ENCODE assay signal across 11 cellular contexts in genomic region chr1:164562947-164563346, GRCh38. TPM values are rescaled to one million over a fixed set of nuclear protein-coding genes. Genes with fewer than 3 reads are reported as not detected.
DNase-seq lines count a peak whose midpoint lies in the region; ATAC-seq and TF ChIP-seq lines count a peak whose summit lies in the region.
"Had no signal": no experiment of that assay in that cellular context is flagged by ENCODE, and none has a peak within 500 bp of the region (broad histone marks: within the 10 kb centered on the region; RNA-seq: fewer than 3 reads in every experiment).

No MANE protein-coding gene starts in this region.

- TF ChIP-seq CTCF in left ventricle myocardium inferior (IDR thresholded peaks at IDR 0.05; ENCODE audit: borderline replicate concordance) (no peak), esophagus squamous epithelium (IDR thresholded peaks at IDR 0.05) (no peak), neural progenitor cell (IDR thresholded peaks at IDR 0.05) (no peak)

- H3K27ac ChIP-seq in left ventricle myocardium inferior (replicated peaks) (peak overlapping the region; percentile 85), esophagus squamous epithelium (peak overlapping the region; percentile 41 to 90 (median 86)), neural progenitor cell (peak overlapping the region; percentile 18)
- H3K27ac ChIP-seq: C4-2B had no signal

- H3K9me3 ChIP-seq in left ventricle myocardium inferior (replicated peaks) (no peaks in the 10 kb centered on the region), esophagus squamous epithelium (no peaks in the 10 kb centered on the region), neural progenitor cell (ENCODE audit: low read depth) (no peaks in the 10 kb centered on the region)

- H3F3A ChIP-seq in neural progenitor cell (ENCODE audit: low read depth): peaks cover 22% of the 10 kb centered on the region

- H3K4me2 ChIP-seq in neural progenitor cell: peak overlapping the region; percentile 93

- H3K4me1 Mint-ChIP-seq in neural progenitor cell: peaks cover 57% of the 10 kb centered on the region

- peaks cover 83% of the 10 kb centered on the region for H3K79me2 ChIP-seq in neural progenitor cell (ENCODE audit: low read depth)

- peak overlapping the region; percentile 100 for H3K4me3 Mint-ChIP-seq in neural progenitor cell

- intact Hi-C loops in left ventricle myocardium inferior (cut with micrococcal nuclease): loop anchor here (10.0 kb wide), 1 partner anchor 222 kb away; no protein-coding TSS in a partner anchor
- intact Hi-C loops in Right ventricle myocardium inferior (cut with DNase I): loop anchor here (2.0 to 5.0 kb wide), 3 partner anchors 49 to 224 kb away; no protein-coding TSS in a partner anchor
- intact Hi-C loops in esophagus squamous epithelium (cut with DNase I): loop anchor here (10.0 kb wide), 1 partner anchor 222 kb away; no protein-coding TSS in a partner anchor

- H3K36me3 ChIP-seq in left ventricle myocardium inferior (no peaks in the 10 kb centered on the region), esophagus squamous epithelium (no peaks in the 10 kb centered on the region), neural progenitor cell (no peaks in the 10 kb centered on the region)

- H3K4me1 ChIP-seq in left ventricle myocardium inferior (peaks cover 57% of the 10 kb centered on the region), esophagus squamous epithelium (peaks cover 0 to 61% (median 6%) of the 10 kb centered on the region in 3 donors), neural progenitor cell (peaks cover 54% of the 10 kb centered on the region)

- H3K27me3 ChIP-seq in left ventricle myocardium inferior (ENCODE audit: low read depth) (no peaks in the 10 kb centered on the region), esophagus squamous epithelium (no peaks in the 10 kb centered on the region), neural progenitor cell (no peaks in the 10 kb centered on the region)

- H3K27ac Mint-ChIP-seq in neural progenitor cell: no peak overlapping the region

- H3K36me3 Mint-ChIP-seq in neural progenitor cell: peaks cover 12% of the 10 kb centered on the region

- peaks cover 61% of the 10 kb centered on the region for H4K20me1 ChIP-seq in neural progenitor cell (ENCODE audit: low read depth)

- no peak for TF ChIP-seq POLR2A in esophagus squamous epithelium (IDR thresholded peaks at IDR 0.05)

- H3K4me3 ChIP-seq in left ventricle myocardium inferior (peak overlapping the region; percentile 82), esophagus squamous epithelium (peak overlapping the region; percentile 72 to 80 (median 75)), neural progenitor cell (peak overlapping the region; percentile 81)

- no peak overlapping the region for H3K9ac ChIP-seq in neural progenitor cell

- ATAC-seq in Right ventricle myocardium inferior: no peak
- no peak for ATAC-seq in GM19467 (IDR thresholded peaks at IDR 0.05; ENCODE audit: unreplicated experiment)
- ATAC-seq: HCT116 had no signal

- no peak for DNase-seq in left ventricle myocardium inferior
- DNase-seq in Right ventricle myocardium inferior (ENCODE audit: missing footprints): no peak
- no peak for DNase-seq in esophagus squamous epithelium (lab: John Stamatoyannopoulos, UW)
- DNase-seq in neural progenitor cell (ENCODE audit: low spot score): no peak
- no peak for DNase-seq in HK-2 (ENCODE audit: unreplicated experiment)
- no peak for DNase-seq in NCI-H1048 (lab: John Stamatoyannopoulos, UW)
- DNase-seq in COLO668 (lab: John Stamatoyannopoulos, UW; ENCODE audit: unreplicated experiment): no peak
- DNase-seq: NCI-H446 treated with DMSO at 0.1 percent for 48 hours had no signal

- WGBS in esophagus squamous epithelium, 2 donors: 18 to 24% methylated on average over 2 of the region's 2 CpGs

- peaks cover 2% of the 10 kb centered on the region for H3K9me3 Mint-ChIP-seq in neural progenitor cell

- no peaks in the 10 kb centered on the region for H3K27me3 Mint-ChIP-seq in neural progenitor cell (ENCODE audit: insufficient read depth, low read depth)

- no peak overlapping the region for H2AFZ ChIP-seq in neural progenitor cell (replicated peaks)

RNA-seq across cellular contexts. Expression of gene PBX1, which starts 4.0 kb away (rescaled TPM):
- total RNA-seq in left ventricle myocardium inferior (73.2 TPM), Right ventricle myocardium inferior (78.8 TPM), esophagus squamous epithelium (10 to 100 TPM; 15.2 to 48.6 (median 23.5) TPM), neural progenitor cell (ENCODE audit: low replicate concordance) (75.0 and 91.1 TPM in 2 replicates)

Comparison
In these comparisons a context has a peak if more than half of its experiments do, and no peak if none do; other contexts are left out.
1. H3K27ac ChIP-seq: peak in every context shown above with its lines; median percentile 86 in esophagus squamous epithelium; 85 in left ventricle myocardium inferior; 18 in neural progenitor cell.